15 cellular contexts compared by ENCODE assay signal in the genomic region with DNA sequence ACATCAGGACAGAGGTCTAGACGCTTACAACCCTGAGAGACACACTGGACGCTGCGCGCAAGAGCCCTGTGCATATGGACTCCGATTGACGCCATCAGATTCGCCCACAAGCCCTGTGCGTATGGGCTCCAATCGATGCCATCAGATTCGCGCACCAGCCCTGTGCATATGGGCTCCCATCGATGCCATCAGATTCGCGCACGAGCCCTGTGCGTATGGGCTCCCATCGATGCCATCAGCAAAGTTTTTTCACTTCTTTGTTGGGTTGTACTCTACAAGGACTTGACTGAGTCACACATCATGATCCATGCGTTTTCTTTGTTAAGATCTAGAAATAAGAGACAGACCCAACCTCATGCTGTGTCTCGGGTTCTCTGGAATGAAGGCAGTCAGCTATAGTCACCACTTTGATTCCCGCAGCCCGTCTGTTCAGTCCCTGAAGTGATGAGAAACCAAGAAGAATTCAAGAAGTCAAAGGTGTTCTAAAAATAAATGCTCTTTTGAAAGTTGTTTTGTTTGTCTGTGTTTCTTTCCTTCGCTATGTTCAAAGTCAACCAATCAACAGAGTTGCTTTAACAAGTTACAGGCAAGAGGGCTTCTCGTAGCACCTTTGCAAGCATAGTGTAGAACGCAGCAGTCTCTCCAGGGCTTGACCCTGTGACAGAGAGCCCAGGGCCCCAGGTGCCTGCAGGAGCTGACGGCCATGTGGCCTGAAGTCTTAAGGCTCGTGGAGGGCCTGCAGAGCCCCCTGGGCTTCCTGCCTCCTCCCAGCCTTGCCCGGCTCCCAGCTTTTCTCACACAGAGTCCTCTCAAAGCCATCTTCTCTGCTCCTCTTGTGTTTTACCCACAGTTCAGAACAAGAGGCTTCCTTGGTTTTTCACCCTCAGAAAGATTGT. TPM values are rescaled to one million over a fixed set of nuclear protein-coding genes. Genes with fewer than 3 reads are reported as not detected.
DNase-seq lines count a peak whose midpoint lies in the region; ATAC-seq and TF ChIP-seq lines count a peak whose summit lies in the region.
"Had no signal": no experiment of that assay in that cellular context is flagged by ENCODE, and none has a peak within 500 bp of the region (broad histone marks: within the 10 kb centered on the region; RNA-seq: fewer than 3 reads in every experiment).

No MANE protein-coding gene starts in this region.

- no peak overlapping the region for H3K27ac Mint-ChIP-seq in activated naive CD8-positive, alpha-beta T cell treated with anti-CD3 and anti-CD28 coated beads for 36 hours
- H3K27ac Mint-ChIP-seq: naive thymus-derived CD4-positive, alpha-beta T cell had no signal

- CTCF ChIA-PET in PC-9 (lab: Charles Lee), result interaction anchor here (1.1 kb wide), 1 partner anchor 156 kb away, joined by 3 read pairs; no protein-coding TSS in a partner anchor

- DNase-seq in PC-9 (peak; percentile 9 to 49), cardiac fibroblast (ENCODE audit: low read depth in 2 of 2) (peak; percentile 65 to 95), left lung (no peak), cortex of kidney (lab: John Stamatoyannopoulos, UW) (no peak), superior temporal gyrus (ENCODE audit: extremely low spot score) (no peak), left lobe of liver (ENCODE audit: low spot score) (no peak)
- DNase-seq in activated naive CD8-positive, alpha-beta T cell treated with anti-CD3 and anti-CD28 coated beads for 36 hours, result no peak
- DNase-seq: activated gamma-delta T cell treated with Interleukin-2 at 50 U/mL for 16 hours; CD8-positive, alpha-beta memory T cell; GOT3; naive thymus-derived CD4-positive, alpha-beta T cell; NCI-H1436 treated with DMSO at 0.1 percent for 48 hours; stimulated activated CD8-positive, alpha-beta memory T cell treated with anti-CD3 and anti-CD28 coated beads, Interleukin-4, amount 100 ng/mL, for 48 hours had no signal

- H3F3A ChIP-seq in PC-9 (ENCODE audit: insufficient read depth, low read depth), result peaks cover 23% of the 10 kb centered on the region

- H3K4me3 ChIP-seq in PC-9, result no peak overlapping the region
- no peak overlapping the region for H3K4me3 ChIP-seq in cardiac fibroblast (replicated peaks in 1 of 2; ENCODE audit: low read depth in 2 of 2, low read length in 2 of 2)
- H3K4me3 ChIP-seq in left lung, result no peak overlapping the region
- H3K4me3 ChIP-seq in stomach smooth muscle (ENCODE audit: low read length in 2 of 2), result no peak overlapping the region

- no peak for TF ChIP-seq CTCF in PC-9 (conservative IDR thresholded peaks at IDR 0.05)
- TF ChIP-seq CTCF in cardiac fibroblast (IDR thresholded peaks at IDR 0.05; ENCODE audit: low read depth, low read length), result no peak
- TF ChIP-seq CTCF in left lung (IDR thresholded peaks at IDR 0.05), result no peak

- no peak for ATAC-seq in left lung
- ATAC-seq in left lobe of liver, result no peak
- ATAC-seq: naive thymus-derived CD4-positive, alpha-beta T cell had no signal

- H3K79me2 ChIP-seq in PC-9 (ENCODE audit: low read depth), result peaks cover 36% of the 10 kb centered on the region

- intact Hi-C loops in PC-9 (cut with micrococcal nuclease; ENCODE audit: unreplicated experiment), result no loop called here
- intact Hi-C loops in left lung (cut with DNase I), result no loop called here

- no TSS peak for BruUV-seq in PC-9 (replicated peaks; lab: Mats Ljungman, UMichigan)

- H3K4me1 ChIP-seq in PC-9 (replicated peaks; ENCODE audit: insufficient read depth), result peaks cover 51% of the 10 kb centered on the region
- H3K4me1 ChIP-seq in left lung, result peaks cover 35 to 93% of the 10 kb centered on the region in 2 donors
- H3K4me1 ChIP-seq in stomach smooth muscle (ENCODE audit: control insufficient read depth, insufficient read depth, low read length), result peaks cover 30% of the 10 kb centered on the region

- no peaks in the 10 kb centered on the region for H3K9me2 ChIP-seq in PC-9 (ENCODE audit: insufficient read depth)

- POLR2A ChIA-PET in PC-9 (lab: Charles Lee; ENCODE audit: unreplicated experiment), result no interaction called here

- H3K9ac ChIP-seq in stomach smooth muscle (ENCODE audit: low read length in 2 of 2), result peak overlapping the region in 1 of 2 donors; percentile 26

- H3K27me3 ChIP-seq in PC-9 (ENCODE audit: insufficient read depth, low read depth), result no peaks in the 10 kb centered on the region
- no peaks in the 10 kb centered on the region for H3K27me3 ChIP-seq in left lung
- no peaks in the 10 kb centered on the region for H3K27me3 ChIP-seq in stomach smooth muscle (ENCODE audit: control insufficient read depth in 1 of 2, insufficient read depth in 2 of 2, low read length in 2 of 2)

- H3K36me3 ChIP-seq in PC-9 (ENCODE audit: low read depth), result no peaks in the 10 kb centered on the region
- peaks cover 0 to 21% of the 10 kb centered on the region in 2 donors for H3K36me3 ChIP-seq in left lung
- no peaks in the 10 kb centered on the region for H3K36me3 ChIP-seq in stomach smooth muscle (ENCODE audit: control insufficient read depth in 2 of 2, insufficient read depth in 2 of 2, low read length in 2 of 2)

- peak overlapping the region; percentile 87 for H3K27ac ChIP-seq in PC-9
- H3K27ac ChIP-seq in left lung, result peak overlapping the region; percentile 66 to 74
- H3K27ac ChIP-seq in stomach smooth muscle (ENCODE audit: low read length), result peak overlapping the region; percentile 60
- H3K27ac ChIP-seq: SK-N-MC had no signal

- peaks cover 2% of the 10 kb centered on the region for H3K4me1 Mint-ChIP-seq in activated naive CD8-positive, alpha-beta T cell treated with anti-CD3 and anti-CD28 coated beads for 36 hours
- H3K4me1 Mint-ChIP-seq: CD8-positive, alpha-beta memory T cell had no signal

- no peaks in the 10 kb centered on the region for H4K20me1 ChIP-seq in PC-9 (ENCODE audit: insufficient read depth)

- no peak overlapping the region for H2AFZ ChIP-seq in PC-9

- no peaks in the 10 kb centered on the region for H3K9me3 ChIP-seq in PC-9 (ENCODE audit: insufficient read depth, low read depth)
- H3K9me3 ChIP-seq in left lung, result no peaks in the 10 kb centered on the region
- H3K9me3 ChIP-seq in stomach smooth muscle (ENCODE audit: control insufficient read depth in 2 of 2, low read length in 2 of 2), result no peaks in the 10 kb centered on the region

- peaks cover 16% of the 10 kb centered on the region for H3K27me3 Mint-ChIP-seq in activated naive CD8-positive, alpha-beta T cell treated with anti-CD3 and anti-CD28 coated beads for 36 hours

- H3K4me3 Mint-ChIP-seq in activated naive CD8-positive, alpha-beta T cell treated with anti-CD3 and anti-CD28 coated beads for 36 hours, result no peak overlapping the region
- H3K4me3 Mint-ChIP-seq: CD8-positive, alpha-beta memory T cell; naive thymus-derived CD4-positive, alpha-beta T cell had no signal

- H3K36me3 Mint-ChIP-seq in activated naive CD8-positive, alpha-beta T cell treated with anti-CD3 and anti-CD28 coated beads for 36 hours, result no peaks in the 10 kb centered on the region

- H3K9me3 Mint-ChIP-seq in activated naive CD8-positive, alpha-beta T cell treated with anti-CD3 and anti-CD28 coated beads for 36 hours, result no peaks in the 10 kb centered on the region
- H3K9me3 Mint-ChIP-seq: naive thymus-derived CD4-positive, alpha-beta T cell had no signal

- peak overlapping the region; percentile 66 for H3K4me2 ChIP-seq in PC-9

RNA-seq across cellular contexts. Expression of a gene that starts 7.9 kb away (rescaled TPM):
- total RNA-seq in PC-9 (2021) (18.5 and 20.6 TPM in 2 replicates), left lung (100 to 1,000 TPM; 126 to 160 TPM), left lobe of liver (12.4 TPM)
- total RNA-seq in activated naive CD8-positive, alpha-beta T cell treated with anti-CD3 and anti-CD28 coated beads for 36 hours, result 1 to 10 TPM; 3.8 to 4.2 TPM

RNA-seq across cellular contexts. Expression of a gene that starts 32.6 kb away (rescaled TPM):
- total RNA-seq in PC-9 (2021), result 0.52 and 0.73 TPM in 2 replicates
- total RNA-seq in left lung, result 1 to 10 TPM; 3.2 to 6.0 TPM
- total RNA-seq in activated naive CD8-positive, alpha-beta T cell treated with anti-CD3 and anti-CD28 coated beads for 36 hours, result under 1 TPM; 0.21 to 0.22 TPM
- total RNA-seq in left lobe of liver, result 0.28 TPM

Comparison
In these comparisons a context has a peak if more than half of its experiments do, and no peak if none do; other contexts are left out.
1. DNase-seq: peak in PC-9 (2 of 2) and cardiac fibroblast (2 of 2); none in left lung (0 of 2), activated naive CD8-positive, alpha-beta T cell treated with anti-CD3 and anti-CD28 coated beads for 36 hours (single experiment), cortex of kidney (single experiment), superior temporal gyrus (single experiment) and left lobe of liver (single experiment).
2. Peak in every context shown above with its lines, with median percentiles within 50 percentile points of each other: H3K27ac ChIP-seq.